In the genomic region with DNA sequence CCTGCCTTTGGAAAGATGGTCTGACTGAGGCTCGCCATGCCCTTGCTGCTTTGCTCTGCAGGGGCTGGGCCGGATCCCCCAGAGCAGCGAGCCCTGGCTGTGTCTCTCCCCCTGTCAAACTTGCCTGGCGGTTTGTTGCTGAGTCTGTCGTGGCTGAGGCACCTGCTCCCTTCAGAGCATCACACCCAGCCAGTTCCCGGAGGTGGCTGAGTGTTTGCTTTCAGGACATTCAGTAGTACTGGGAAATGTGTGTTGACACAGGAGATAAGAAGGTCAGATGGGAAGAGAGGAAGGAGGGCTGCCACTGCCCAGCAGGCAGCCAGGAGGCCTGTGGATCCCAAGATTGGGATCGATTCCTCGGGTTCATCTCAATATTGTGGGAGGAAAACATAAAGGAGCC, we compare ENCODE assay signal across 17 cellular contexts.
DNase-seq lines count a peak whose midpoint lies in the region; ATAC-seq, FAIRE-seq and TF ChIP-seq lines count a peak whose summit lies in the region.
"Had no signal": no experiment of that assay in that cellular context is flagged by ENCODE, and none has a peak within 500 bp of the region (broad histone marks: within the 10 kb centered on the region; RNA-seq: fewer than 3 reads in every experiment).

No MANE protein-coding gene starts in this region.

- H3K27me3 Mint-ChIP-seq in activated T-helper 1 cell treated with anti-CD3 and anti-CD28 coated beads, Interleukin-12 subunit alpha, Interleukin-12 subunit beta, Interleukin-2, Interleukin-4 antibody, amounts not matched to agents 30 ng/mL and 10 ng/mL and 1 ng/mL, durations not matched to agents 14 hours and 24 hours and 36 hours (ENCODE audit: insufficient read depth): no peaks in the 10 kb centered on the region

- H3K27me3 ChIP-seq in pancreas: no peaks in the 10 kb centered on the region
- H3K27me3 ChIP-seq: BLaER1 had no signal

- peak overlapping the region; percentile 46 to 74 (median 64) for H3K27ac ChIP-seq in pancreas
- H3K27ac ChIP-seq: BLaER1 had no signal

- no peaks in the 10 kb centered on the region for H3K9me3 ChIP-seq in pancreas
- H3K9me3 ChIP-seq: BLaER1 had no signal

- intact Hi-C loops in activated T-helper 1 cell treated with anti-CD3 and anti-CD28 coated beads, Interleukin-12 subunit alpha, Interleukin-12 subunit beta, Interleukin-2, Interleukin-4 antibody, amounts not matched to agents 30 ng/mL and 10 ng/mL and 1 ng/mL, durations not matched to agents 14 hours and 24 hours and 36 hours (cut with micrococcal nuclease): no loop called here
- intact Hi-C loops in pancreas (cut with DNase I): no loop called here

- H3K9me3 Mint-ChIP-seq in activated T-helper 1 cell treated with anti-CD3 and anti-CD28 coated beads, Interleukin-12 subunit alpha, Interleukin-12 subunit beta, Interleukin-2, Interleukin-4 antibody, amounts not matched to agents 30 ng/mL and 10 ng/mL and 1 ng/mL, durations not matched to agents 14 hours and 24 hours and 36 hours: peaks cover 10% of the 10 kb centered on the region

- no peak for FAIRE-seq in pancreas (lab: Jason Lieb, UNC)

- H3K27ac Mint-ChIP-seq in activated T-helper 1 cell treated with anti-CD3 and anti-CD28 coated beads, Interleukin-12 subunit alpha, Interleukin-12 subunit beta, Interleukin-2, Interleukin-4 antibody, amounts not matched to agents 30 ng/mL and 10 ng/mL and 1 ng/mL, durations not matched to agents 14 hours and 24 hours and 36 hours: peak overlapping the region; percentile 20
- H3K27ac Mint-ChIP-seq: stimulated activated naive B cell treated with anti-CD40 and anti-IgM and Interleukin-4, amounts not matched to agents 10 μg/mL and 1 μg/mL and 100 μg/mL, for 72 hours; T-helper 2 cell treated with Interferon-gamma antibody and Interleukin-4, amounts not matched to agents 5 μg/mL and 100 μg/mL, for 36 hours had no signal

- no peaks in the 10 kb centered on the region for H3K36me3 ChIP-seq in pancreas
- H3K36me3 ChIP-seq: BLaER1 had no signal

- WGBS in pancreas, 2 donors: 23% methylated on average over 8 of the region's 8 CpGs

- peaks cover 9% of the 10 kb centered on the region for H3K36me3 Mint-ChIP-seq in activated T-helper 1 cell treated with anti-CD3 and anti-CD28 coated beads, Interleukin-12 subunit alpha, Interleukin-12 subunit beta, Interleukin-2, Interleukin-4 antibody, amounts not matched to agents 30 ng/mL and 10 ng/mL and 1 ng/mL, durations not matched to agents 14 hours and 24 hours and 36 hours (ENCODE audit: low read depth)
- H3K36me3 Mint-ChIP-seq: stimulated activated naive B cell treated with anti-CD40 and anti-IgM and Interleukin-4, amounts not matched to agents 10 μg/mL and 1 μg/mL and 100 μg/mL, for 72 hours had no signal

- no peak overlapping the region for H3K4me3 Mint-ChIP-seq in activated T-helper 1 cell treated with anti-CD3 and anti-CD28 coated beads, Interleukin-12 subunit alpha, Interleukin-12 subunit beta, Interleukin-2, Interleukin-4 antibody, amounts not matched to agents 30 ng/mL and 10 ng/mL and 1 ng/mL, durations not matched to agents 14 hours and 24 hours and 36 hours
- H3K4me3 Mint-ChIP-seq: neural crest cell; stimulated activated naive B cell treated with anti-CD40 and anti-IgM and Interleukin-4, amounts not matched to agents 10 μg/mL and 1 μg/mL and 100 μg/mL, for 72 hours; T-helper 2 cell treated with Interferon-gamma antibody and Interleukin-4, amounts not matched to agents 5 μg/mL and 100 μg/mL, for 36 hours had no signal

- H3K4me3 ChIP-seq in pancreas (peak overlapping the region in 1 of 4 donors; percentile 2), foreskin fibroblast (ENCODE audit: low read depth in 1 of 2, low read length in 2 of 2) (no peak overlapping the region)
- H3K4me3 ChIP-seq: BLaER1 had no signal

- peaks cover 68 to 83% (median 83%) of the 10 kb centered on the region in 3 donors for H3K4me1 ChIP-seq in pancreas

- peaks cover 36% of the 10 kb centered on the region for H3K4me1 Mint-ChIP-seq in activated T-helper 1 cell treated with anti-CD3 and anti-CD28 coated beads, Interleukin-12 subunit alpha, Interleukin-12 subunit beta, Interleukin-2, Interleukin-4 antibody, amounts not matched to agents 30 ng/mL and 10 ng/mL and 1 ng/mL, durations not matched to agents 14 hours and 24 hours and 36 hours (ENCODE audit: low read depth)
- H3K4me1 Mint-ChIP-seq: stimulated activated naive B cell treated with anti-CD40 and anti-IgM and Interleukin-4, amounts not matched to agents 10 μg/mL and 1 μg/mL and 100 μg/mL, for 72 hours had no signal

- ATAC-seq in pancreas (peak; percentile 44 to 77 (median 66)), HG02798 (IDR thresholded peaks at IDR 0.05; ENCODE audit: poor library complexity, unreplicated experiment) (no peak)
- ATAC-seq: Panc1; stimulated activated naive B cell treated with anti-CD40 and anti-IgM and Interleukin-4, amounts not matched to agents 10 μg/mL and 1 μg/mL and 100 μg/mL, for 72 hours had no signal

- DNase-seq in DMS79 (lab: John Stamatoyannopoulos, UW) (peak; percentile 9), NCI-H146 treated with DMSO at 0.1 percent for 48 hours (lab: John Stamatoyannopoulos, UW; ENCODE audit: unreplicated experiment) (peak; percentile 86), pancreas (peak in 5 of 6 donors; percentile 66 to 84 (median 75)), D341Med (ENCODE audit: low spot score) (no peak), RKO (ENCODE audit: low spot score) (no peak), foreskin fibroblast (no peak)
- no peak for DNase-seq in activated T-helper 1 cell treated with anti-CD3 and anti-CD28 coated beads, Interleukin-12 subunit alpha, Interleukin-12 subunit beta, Interleukin-2, Interleukin-4 antibody, amounts not matched to agents 30 ng/mL and 10 ng/mL and 1 ng/mL, durations not matched to agents 14 hours and 24 hours and 36 hours (ENCODE audit: low spot score)
- DNase-seq: activated CD4-positive, alpha-beta T cell treated with anti-CD3 and anti-CD28 coated beads, Interleukin-2, amount 50 U/mL, for 1 hour; activated T-cell treated with anti-CD3 and anti-CD28 coated beads, Interleukin-2, amount 50 U/mL, for 48 hours; erythroblast; KBM-7; stimulated activated naive B cell treated with anti-CD40 and anti-IgM and Interleukin-4, amounts not matched to agents 10 μg/mL and 1 μg/mL and 100 μg/mL, for 72 hours had no signal

- no peak for TF ChIP-seq CTCF in pancreas (IDR thresholded peaks at IDR 0.05)
- no peak for TF ChIP-seq CTCF in foreskin fibroblast (IDR thresholded peaks at IDR 0.05; ENCODE audit: low read depth, low read length)

Comparison
In these comparisons a context has a peak if more than half of its experiments do, and no peak if none do; other contexts are left out.
1. DNase-seq: peak in DMS79 (single experiment), NCI-H146 treated with DMSO at 0.1 percent for 48 hours (single experiment) and pancreas (5 of 6); none in activated T-helper 1 cell treated with anti-CD3 and anti-CD28 coated beads, Interleukin-12 subunit alpha, Interleukin-12 subunit beta, Interleukin-2, Interleukin-4 antibody, amounts not matched to agents 30 ng/mL and 10 ng/mL and 1 ng/mL, durations not matched to agents 14 hours and 24 hours and 36 hours (single experiment), D341Med (single experiment), RKO (single experiment) and foreskin fibroblast (0 of 2).